ENCODE assay signal across 13 cellular contexts in the genomic region with DNA sequence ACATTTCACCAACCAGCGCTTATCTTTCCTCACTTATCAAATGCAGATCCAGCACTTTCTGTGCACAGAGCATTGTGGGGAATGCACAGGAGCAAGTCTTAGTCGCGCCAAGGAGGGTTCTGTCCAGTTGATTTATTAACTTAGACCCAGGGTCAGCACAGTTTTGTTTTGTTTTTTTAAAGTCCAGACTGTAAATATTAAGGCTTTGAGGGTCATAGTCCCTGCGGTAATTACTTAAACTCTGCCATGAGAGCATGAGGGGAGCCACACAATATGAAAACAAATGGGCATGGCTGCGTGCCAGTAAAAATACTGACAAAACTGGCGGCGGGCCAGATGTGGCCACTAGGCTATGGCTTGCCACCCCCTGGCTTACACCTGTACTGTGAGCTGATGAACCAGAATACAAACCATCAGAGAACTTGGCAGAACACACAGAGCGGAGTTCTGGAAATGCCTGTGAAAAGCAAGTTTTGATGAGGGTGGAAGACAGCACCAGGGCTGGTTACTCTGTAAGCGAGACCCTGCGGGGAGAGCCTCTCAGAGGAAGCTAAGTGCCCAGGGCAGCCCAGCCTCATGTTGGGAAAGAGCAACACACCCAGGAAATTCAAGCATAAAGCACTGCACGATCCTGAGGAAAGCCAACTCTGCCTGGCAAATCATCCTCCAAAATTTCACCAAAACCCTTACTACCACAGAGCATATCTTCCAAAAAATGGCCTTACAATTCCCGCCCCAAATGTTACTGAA. TPM values are rescaled to one million over a fixed set of nuclear protein-coding genes. Genes with fewer than 3 reads are reported as not detected.
DNase-seq lines count a peak whose midpoint lies in the region; ATAC-seq, FAIRE-seq and TF ChIP-seq lines count a peak whose summit lies in the region.
"Had no signal": no experiment of that assay in that cellular context is flagged by ENCODE, and none has a peak within 500 bp of the region (broad histone marks: within the 10 kb centered on the region; RNA-seq: fewer than 3 reads in every experiment).

No MANE protein-coding gene starts in this region.

- no peak overlapping the region for H3K4me3 ChIP-seq in lung
- H3K4me3 ChIP-seq: BLaER1 treated with 17β-estradiol and CSF1 and Interleukin-3, amounts not matched to agents 10 nM and 100 nM; K562 had no signal

- no peak overlapping the region for H3K27ac ChIP-seq in lung (ENCODE audit: low read depth in 1 of 2, low read length in 1 of 2)
- H3K27ac ChIP-seq: BLaER1 treated with 17β-estradiol and CSF1 and Interleukin-3, amounts not matched to agents 10 nM and 100 nM; WERI-Rb-1 had no signal

- no peak for FAIRE-seq in RCC 7860 (lab: Jason Lieb, UNC)
- FAIRE-seq: K562 had no signal

- H3K27me3 ChIP-seq in lung (ENCODE audit: control insufficient read depth, insufficient read depth) = no peaks in the 10 kb centered on the region
- H3K27me3 ChIP-seq: BLaER1 treated with 17β-estradiol and CSF1 and Interleukin-3, amounts not matched to agents 10 nM and 100 nM had no signal

- no peaks in the 10 kb centered on the region for H3K9me3 ChIP-seq in lung (ENCODE audit: control insufficient read depth in 2 of 2, insufficient read depth in 1 of 2, low read length in 1 of 2)

- TF ChIP-seq CTCF in lung (IDR thresholded peaks at IDR 0.05; ENCODE audit: control extremely low read depth, extremely low read depth) = no peak

- peak; percentile 9 for DNase-seq in DMS 273 treated with DMSO at 0.1 percent for 48 hours (lab: John Stamatoyannopoulos, UW)
- DNase-seq in NCI-H1105 (lab: John Stamatoyannopoulos, UW) = peak; percentile 74
- DNase-seq in RCC 7860 (ENCODE audit: low spot score) = peak; percentile 41
- peak; percentile 56 for DNase-seq in lung (ENCODE audit: low spot score)
- DNase-seq in AG08395 (ENCODE audit: low spot score) = no peak
- no peak for DNase-seq in AG20443 (ENCODE audit: low spot score)
- DNase-seq: activated CD8-positive, alpha-beta memory T cell treated with anti-CD3 and anti-CD28 coated beads, Interleukin-2, amount 50 U/mL, for 48 hours; SIG-M5; WERI-Rb-1 had no signal

- H3K36me3 ChIP-seq in lung (ENCODE audit: control insufficient read depth in 2 of 2, insufficient read depth in 2 of 2, low read length in 2 of 2) = no peaks in the 10 kb centered on the region
- H3K36me3 ChIP-seq: BLaER1 treated with 17β-estradiol and CSF1 and Interleukin-3, amounts not matched to agents 10 nM and 100 nM; WERI-Rb-1 had no signal

- WGBS in lung, 2 donors = 47 to 69% methylated on average over 12 of the region's 12 CpGs

- ATAC-seq in lung (ENCODE audit: insufficient read depth, low FRiP score) (no peak), HG02588 (IDR thresholded peaks at IDR 0.05; ENCODE audit: unreplicated experiment) (no peak), HG02610 (IDR thresholded peaks at IDR 0.05; ENCODE audit: unreplicated experiment) (no peak)
- ATAC-seq: K562 had no signal

- peaks cover 3 to 11% of the 10 kb centered on the region in 2 donors for H3K4me1 ChIP-seq in lung (ENCODE audit: control insufficient read depth in 2 of 2, insufficient read depth in 2 of 2, low read length in 2 of 2)

RNA-seq across cellular contexts. Expression of gene L3MBTL4, which starts 43.6 kb away (rescaled TPM):
- 10 to 100 TPM; 16.3 to 16.8 TPM for total RNA-seq in lung
- polyA plus RNA-seq in lung = 1 to 10 TPM; 2.8 to 3.5 TPM
- total RNA-seq: K562 had no signal
- polyA plus RNA-seq: K562 had no signal

Comparison
In these comparisons a context has a peak if more than half of its experiments do, and no peak if none do; other contexts are left out.
1. DNase-seq: peak in DMS 273 treated with DMSO at 0.1 percent for 48 hours (single experiment), NCI-H1105 (single experiment), RCC 7860 (single experiment) and lung (single experiment); none in AG08395 (single experiment) and AG20443 (single experiment).